In genomic region chr6:100339574-100340255, GRCh38 we compare ENCODE assay signal across 27 cellular contexts.
"Had no signal": no experiment of that assay in that cellular context is flagged by ENCODE, and none has a peak within 500 bp of the region (broad histone marks: within the 10 kb centered on the region; RNA-seq: fewer than 3 reads in every experiment).

No MANE protein-coding gene starts in this region.

- FAIRE-seq: endothelial cell of umbilical vein, islet of Langerhans, TTC549 had no signal

- H3K9me3 ChIP-seq: left ventricle myocardium inferior, ovary, prostate gland, right atrium auricular region, tibial artery, upper lobe of right lung had no signal

- H3K27ac ChIP-seq: heart right ventricle, left ventricle myocardium inferior, ovary, prostate gland, right atrium auricular region, suprapubic skin, tibial artery, upper lobe of right lung, VCaP had no signal

- H3K27me3 ChIP-seq: heart right ventricle, ovary, right atrium auricular region, suprapubic skin, tibial artery, upper lobe of right lung had no signal

- H3K4me3 ChIP-seq: heart right ventricle, left ventricle myocardium inferior, ovary, prostate gland, right atrium auricular region, suprapubic skin, tibial artery, upper lobe of right lung had no signal

- H3K4me1 ChIP-seq: left ventricle myocardium inferior, prostate gland, right atrium auricular region, suprapubic skin, upper lobe of right lung had no signal

- DNase-seq: activated CD4-positive, alpha-beta T cell treated with anti-CD3 and anti-CD28 coated beads for 48 hours; activated CD4-positive, alpha-beta T cell treated with anti-CD3 and anti-CD28 coated beads, Interleukin-2, amount 50 U/mL, for 48 hours; activated CD8-positive, alpha-beta memory T cell treated with anti-CD3 and anti-CD28 coated beads for 24 hours; activated effector memory CD4-positive, alpha-beta T cell treated with Interleukin-2 at 50 U/mL for 16 hours; activated naive CD4-positive, alpha-beta T cell treated with Interleukin-2 at 50 U/mL for 16 hours; anterior cingulate cortex; caudate nucleus; foreskin melanocyte; heart right ventricle; left ventricle myocardium inferior; naive B cell; ovary; stimulated activated CD4-positive, alpha-beta T cell treated with anti-CD3 and anti-CD28 coated beads, Interleukin-15, amount 100 ng/mL, for 24 hours; stimulated activated CD4-positive, alpha-beta T cell treated with anti-CD3 and anti-CD28 coated beads, Interleukin-2, amount 100 ng/mL, for 24 hours; stimulated activated naive B cell treated with anti-CD40 and anti-IgM and Interleukin-4, amounts not matched to agents 10 μg/mL and 1 μg/mL and 100 μg/mL, for 72 hours; T-helper 9 cell; tibial artery; upper lobe of right lung had no signal

- H3K36me3 ChIP-seq: heart right ventricle, left ventricle myocardium inferior, ovary, prostate gland, right atrium auricular region, suprapubic skin, tibial artery, upper lobe of right lung had no signal

- ATAC-seq: activated CD4-positive, CD25-positive, alpha-beta regulatory T cell treated with anti-CD3 and anti-CD28 coated beads, Interleukin-2, amount 50 U/mL, for 24 hours; esophagus mucosa; heart right ventricle; stimulated activated naive B cell treated with anti-CD40 and anti-IgM and Interleukin-4, amounts not matched to agents 10 μg/mL and 1 μg/mL and 100 μg/mL, for 72 hours; upper lobe of right lung had no signal
